ENCODE assay signal across 1 cellular context in the genomic region with DNA sequence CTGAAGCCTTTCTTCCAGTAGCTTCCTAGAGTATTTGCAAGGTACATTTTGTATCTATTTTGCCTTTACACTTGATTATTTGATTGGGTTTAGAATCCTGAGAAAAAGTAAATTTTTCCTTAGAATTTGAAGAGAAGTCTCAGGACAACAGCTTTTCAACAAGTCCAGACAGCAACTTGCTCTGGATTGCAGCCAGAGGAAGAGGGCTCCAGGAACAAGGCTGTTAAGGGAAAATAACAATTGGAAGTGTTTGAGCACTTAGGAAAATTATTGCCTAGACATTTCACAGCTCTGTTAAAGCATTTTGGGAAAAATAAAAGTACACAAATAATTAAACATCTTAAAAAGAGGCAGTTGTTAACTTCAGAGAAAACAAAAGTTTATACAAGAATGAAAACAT.
TF ChIP-seq lines count a peak whose summit lies in the region.

No MANE protein-coding gene starts in this region.

TF ChIP-seq in HEK293T, 16 proteins besides CTCF, POLR2A, EP300 and RAD21 (continued from another document):
- TF ChIP-seq HDGF (IDR thresholded peaks at IDR 0.05; ENCODE audit: borderline replicate concordance) (no peak), FOXA1 (IDR thresholded peaks at IDR 0.05) (no peak), ELF4 (IDR thresholded peaks at IDR 0.05) (no peak), FOXK2 (IDR thresholded peaks at IDR 0.05) (no peak), SP1 (IDR thresholded peaks at IDR 0.05) (no peak)
